Comparison of ENCODE assay signal across 12 cellular contexts in the genomic region with DNA sequence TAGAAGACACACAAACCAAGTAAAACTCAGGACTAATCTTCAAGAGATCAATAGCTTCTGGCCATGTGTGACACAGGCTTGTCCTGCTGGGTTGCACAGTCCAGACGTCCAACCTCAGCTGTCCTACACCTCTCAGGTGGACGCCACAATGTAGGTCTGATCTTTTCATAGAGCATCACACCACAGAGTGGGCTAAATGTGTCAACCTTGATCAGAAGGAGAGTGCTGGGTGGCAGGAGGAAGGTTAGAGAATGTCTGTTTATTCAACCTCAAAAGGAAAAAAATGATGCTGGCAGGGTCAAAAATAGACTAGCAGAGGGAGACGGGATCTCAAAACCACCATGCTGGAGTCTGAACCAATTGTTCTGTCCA. TPM values are rescaled to one million over a fixed set of nuclear protein-coding genes. Genes with fewer than 3 reads are reported as not detected.
DNase-seq lines count a peak whose midpoint lies in the region; ATAC-seq and TF ChIP-seq lines count a peak whose summit lies in the region.
"Had no signal": no experiment of that assay in that cellular context is flagged by ENCODE, and none has a peak within 500 bp of the region (broad histone marks: within the 10 kb centered on the region; RNA-seq: fewer than 3 reads in every experiment).

No MANE protein-coding gene starts in this region.

- TF ChIP-seq CTCF in brain (conservative IDR thresholded peaks at IDR 0.05) (no peak), heart right ventricle (IDR thresholded peaks at IDR 0.05) (no peak), upper lobe of left lung (IDR thresholded peaks at IDR 0.05) (no peak)

- DNase-seq in heart right ventricle: no peak
- DNase-seq in natural killer cell treated with Interleukin-12 subunit alpha and Interleukin-12 subunit beta and Interleukin-15 and Interleukin-18, amount 100 ng/mL, for 72 hours (ENCODE audit: low spot score): no peak
- no peak for DNase-seq in upper lobe of left lung
- DNase-seq in HuH-7.5 (ENCODE audit: low spot score): no peak
- no peak for DNase-seq in amniotic stem cell (lab: John Stamatoyannopoulos, UW)
- DNase-seq: activated B cell treated with CpG ODN at 0.5 μM for 24 hours, OCI-M1, SW 1271 had no signal

- H3K9me3 ChIP-seq in heart right ventricle (no peaks in the 10 kb centered on the region), upper lobe of left lung (no peaks in the 10 kb centered on the region)

- H3K4me1 ChIP-seq in heart right ventricle (peaks cover 20 to 89% (median 67%) of the 10 kb centered on the region in 9 donors), upper lobe of left lung (peaks cover 65 to 78% (median 68%) of the 10 kb centered on the region in 4 donors)

- H3K27me3 ChIP-seq in heart right ventricle: no peaks in the 10 kb centered on the region
- no peaks in the 10 kb centered on the region for H3K27me3 ChIP-seq in upper lobe of left lung

- no peak overlapping the region for H3K4me3 ChIP-seq in heart right ventricle
- no peak overlapping the region for H3K4me3 ChIP-seq in upper lobe of left lung

- peak overlapping the region in 3 of 5 experiments; percentile 4 to 87 (median 59) for H3K27ac Mint-ChIP-seq in brain
- H3K27ac Mint-ChIP-seq in natural killer cell treated with Interleukin-12 subunit alpha and Interleukin-12 subunit beta and Interleukin-15 and Interleukin-18, amount 100 ng/mL, for 72 hours: peak overlapping the region; percentile 3 to 32
- H3K27ac Mint-ChIP-seq: activated B cell treated with CpG ODN at 0.5 μM for 24 hours; activated naive CD4-positive, alpha-beta T cell treated with anti-CD3 and anti-CD28 coated beads for 36 hours; progenitor cell of endocrine pancreas had no signal

- H3K4me3 Mint-ChIP-seq in brain: peak overlapping the region in 1 of 5 experiments; percentile 56
- H3K4me3 Mint-ChIP-seq in natural killer cell treated with Interleukin-12 subunit alpha and Interleukin-12 subunit beta and Interleukin-15 and Interleukin-18, amount 100 ng/mL, for 72 hours: peak overlapping the region; percentile 43
- H3K4me3 Mint-ChIP-seq: activated B cell treated with CpG ODN at 0.5 μM for 24 hours; activated naive CD4-positive, alpha-beta T cell treated with anti-CD3 and anti-CD28 coated beads for 36 hours had no signal

- ATAC-seq in heart right ventricle: peak in 2 of 8 donors; percentile 12 to 21
- peak in 1 of 2 donors; percentile 53 for ATAC-seq in natural killer cell treated with Interleukin-12 subunit alpha and Interleukin-12 subunit beta and Interleukin-15 and Interleukin-18, amount 100 ng/mL, for 72 hours
- no peak for ATAC-seq in upper lobe of left lung (ENCODE audit: low FRiP score in 2 of 2)
- no peak for ATAC-seq in HG03175 (IDR thresholded peaks at IDR 0.05; ENCODE audit: unreplicated experiment)

- WGBS in heart right ventricle, 2 donors: 54 to 74% methylated on average over 3 of the region's 3 CpGs
- WGBS in upper lobe of left lung, 2 donors: 56 to 57% methylated on average over 3 of the region's 3 CpGs

- H3K9me3 Mint-ChIP-seq in brain: peaks cover 0 to 4% (median 4%) of the 10 kb centered on the region in 5 experiments
- H3K9me3 Mint-ChIP-seq in natural killer cell treated with Interleukin-12 subunit alpha and Interleukin-12 subunit beta and Interleukin-15 and Interleukin-18, amount 100 ng/mL, for 72 hours: no peaks in the 10 kb centered on the region
- H3K9me3 Mint-ChIP-seq: activated B cell treated with CpG ODN at 0.5 μM for 24 hours had no signal

- intact Hi-C loops in heart right ventricle (cut with DNase I): no loop called here

- peaks cover 21% of the 10 kb centered on the region for H3K4me1 Mint-ChIP-seq in brain
- H3K4me1 Mint-ChIP-seq in natural killer cell treated with Interleukin-12 subunit alpha and Interleukin-12 subunit beta and Interleukin-15 and Interleukin-18, amount 100 ng/mL, for 72 hours (ENCODE audit: low read depth in 2 of 2): peaks cover 55 to 56% of the 10 kb centered on the region in 2 donors

- H3K27ac ChIP-seq in heart right ventricle (peak overlapping the region; percentile 33 to 71 (median 52)), upper lobe of left lung (peak overlapping the region; percentile 52 to 86 (median 62))

- TF ChIP-seq POLR2A in upper lobe of left lung (IDR thresholded peaks at IDR 0.05): no peak

- H3K27me3 Mint-ChIP-seq in brain: peaks cover 3% of the 10 kb centered on the region
- H3K27me3 Mint-ChIP-seq in natural killer cell treated with Interleukin-12 subunit alpha and Interleukin-12 subunit beta and Interleukin-15 and Interleukin-18, amount 100 ng/mL, for 72 hours: no peaks in the 10 kb centered on the region
- H3K27me3 Mint-ChIP-seq: activated B cell treated with CpG ODN at 0.5 μM for 24 hours had no signal

- peaks cover 0 to 4% (median 0%) of the 10 kb centered on the region in 9 donors for H3K36me3 ChIP-seq in heart right ventricle
- peaks cover 0 to under 1% (median 0%) of the 10 kb centered on the region in 4 donors for H3K36me3 ChIP-seq in upper lobe of left lung

- peaks cover 17% of the 10 kb centered on the region for H3K36me3 Mint-ChIP-seq in brain
- no peaks in the 10 kb centered on the region for H3K36me3 Mint-ChIP-seq in natural killer cell treated with Interleukin-12 subunit alpha and Interleukin-12 subunit beta and Interleukin-15 and Interleukin-18, amount 100 ng/mL, for 72 hours

- no peak for TF ChIP-seq EP300 in upper lobe of left lung (IDR thresholded peaks at IDR 0.05)

RNA-seq across cellular contexts. Expression of gene GFOD1, which starts 41.7 kb away (rescaled TPM):
- polyA plus RNA-seq in brain (ENCODE audit: insufficient read depth, low read depth, low replicate concordance) (5.4 TPM), heart right ventricle (10 to 100 TPM; 13.8 to 18.2 TPM)
- total RNA-seq in heart right ventricle (10 to 100 TPM; 26.5 to 96.5 (median 41.0) TPM), upper lobe of left lung (10 to 100 TPM; 22.8 to 37.7 (median 25.8) TPM)
- 10 to 100 TPM in 1 of 2 donors, 1 to 10 TPM in 1; 9.7 to 12.1 TPM for total RNA-seq in natural killer cell treated with Interleukin-12 subunit alpha and Interleukin-12 subunit beta and Interleukin-15 and Interleukin-18, amount 100 ng/mL, for 72 hours
